In the genomic region with DNA sequence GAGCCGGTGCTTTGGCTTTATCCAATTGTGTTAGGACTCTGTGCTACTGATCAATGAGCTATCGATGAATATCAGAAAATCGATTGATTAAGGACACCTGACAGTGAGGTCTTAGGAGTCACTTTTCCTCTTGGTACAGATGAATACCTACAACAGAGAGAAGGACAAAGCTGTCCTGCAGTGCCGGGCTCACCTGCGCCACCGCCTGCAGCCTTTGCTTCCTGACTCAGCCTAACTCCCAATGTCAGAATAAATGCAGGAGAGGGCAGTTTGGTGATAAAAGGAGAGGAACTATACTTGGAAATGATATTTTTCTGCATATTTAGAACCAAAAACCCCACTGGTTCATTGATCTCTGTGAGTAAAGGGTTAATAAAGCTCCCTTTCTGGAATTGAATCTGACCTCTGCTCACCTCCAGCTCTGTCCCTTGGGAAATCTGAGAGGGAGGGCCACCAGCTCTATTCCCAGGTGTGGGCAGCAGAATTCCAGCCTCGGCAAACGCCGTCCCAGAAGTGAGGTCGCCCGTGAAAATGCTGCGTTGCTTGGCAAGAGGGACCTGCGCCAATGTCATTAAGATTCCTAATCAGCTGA, we compare ENCODE assay signal across 14 cellular contexts. TPM values are rescaled to one million over a fixed set of nuclear protein-coding genes. Genes with fewer than 3 reads are reported as not detected.
A peak's percentile ranks its signal among the peaks of the same experiment; 100 is the strongest.
DNase-seq lines count a peak whose midpoint lies in the region; ATAC-seq, FAIRE-seq and TF ChIP-seq lines count a peak whose summit lies in the region.
"Had no signal": no experiment of that assay in that cellular context is flagged by ENCODE, and none has a peak within 500 bp of the region (broad histone marks: within the 10 kb centered on the region; RNA-seq: fewer than 3 reads in every experiment).

No MANE protein-coding gene starts in this region.

- no peak overlapping the region for H4K8ac ChIP-seq in neuronal stem cell (ENCODE audit: low read depth, low read length)

- no peaks in the 10 kb centered on the region for H3K27me3 Mint-ChIP-seq in activated T-cell treated with anti-CD3 and anti-CD28 coated beads, Interleukin-2, amount 50 U/mL, for 72 hours (ENCODE audit: low read depth)

- H3K14ac ChIP-seq in neuronal stem cell (ENCODE audit: low read length): no peak overlapping the region

- H3K9ac ChIP-seq in endothelial cell of umbilical vein (replicated peaks; ENCODE audit: extremely low read depth, insufficient read depth, low read length) (no peak overlapping the region), neuronal stem cell (ENCODE audit: low read depth, low read length, poor library complexity) (no peak overlapping the region)

- intact Hi-C loops in endothelial cell of umbilical vein (cut with micrococcal nuclease): no loop called here

- no peak overlapping the region for H2BK120ac ChIP-seq in neuronal stem cell (ENCODE audit: low read depth, low read length)

- no peaks in the 10 kb centered on the region for H3K9me1 ChIP-seq in endothelial cell of umbilical vein (replicated peaks; ENCODE audit: control insufficient read depth, extremely low read depth, insufficient read depth, low read length)

- H3K4me1 Mint-ChIP-seq in activated T-cell treated with anti-CD3 and anti-CD28 coated beads, Interleukin-2, amount 50 U/mL, for 72 hours (ENCODE audit: low read depth): no peaks in the 10 kb centered on the region
- H3K4me1 Mint-ChIP-seq: CD8-positive, alpha-beta memory T cell; stimulated activated naive B cell treated with anti-CD40 and anti-IgM and Interleukin-4, amounts not matched to agents 10 μg/mL and 1 μg/mL and 100 μg/mL, for 72 hours had no signal

- H3K4me1 ChIP-seq in endothelial cell of umbilical vein (ENCODE audit: control insufficient read depth, extremely low read depth, insufficient read depth, low read length): no peaks in the 10 kb centered on the region
- H3K4me1 ChIP-seq in neuronal stem cell (ENCODE audit: control insufficient read depth in 2 of 2, insufficient read depth in 1 of 2, low read depth in 1 of 2, low read length in 2 of 2): peaks cover 5 to 9% of the 10 kb centered on the region in 2 donors

- FAIRE-seq in endothelial cell of umbilical vein (lab: Jason Lieb, UNC): no peak

- no peak overlapping the region for H4K91ac ChIP-seq in neuronal stem cell (ENCODE audit: low read depth, low read length, poor library complexity)

- peaks cover 8 to 12% of the 10 kb centered on the region in 2 donors for H3K36me3 Mint-ChIP-seq in activated T-cell treated with anti-CD3 and anti-CD28 coated beads, Interleukin-2, amount 50 U/mL, for 72 hours (ENCODE audit: insufficient read depth in 2 of 2)

- no peak overlapping the region for H3K4ac ChIP-seq in neuronal stem cell (ENCODE audit: low read length)

- no peak overlapping the region for H2AK5ac ChIP-seq in neuronal stem cell (ENCODE audit: low read depth, low read length)

- whole genome bisulfite sequencing in neuronal stem cell (ENCODE audit: extremely low coverage in 2 of 2, insufficient read length in 2 of 2, insufficient replicate concordance in 1 of 2), 2 donors: no CpG with 5 or more reads among the region's 13 CpGs

- H3K4me2 ChIP-seq in endothelial cell of umbilical vein (ENCODE audit: insufficient read depth, low read length) (peak overlapping the region; percentile 32), neuronal stem cell (ENCODE audit: insufficient read depth, low read length, poor library complexity, severe bottlenecking) (no peak overlapping the region)

- DNase-seq in AG10803 (ENCODE audit: low read depth) (no peak), NCI-H69 (lab: John Stamatoyannopoulos, UW) (peak; percentile 81), endothelial cell of umbilical vein (ENCODE audit: low read depth, low spot score) (no peak), neuronal stem cell (ENCODE audit: low spot score) (no peak), caudate nucleus (lab: John Stamatoyannopoulos, UW) (no peak), NCI-H510A treated with DMSO at 0.1 percent for 48 hours (lab: John Stamatoyannopoulos, UW) (no peak)
- DNase-seq in activated T-cell treated with anti-CD3 and anti-CD28 coated beads, Interleukin-2, amount 50 U/mL, for 72 hours: no peak
- DNase-seq: activated T-cell treated with anti-CD3 and anti-CD28 coated beads, Interleukin-2, amount 50 U/mL, for 4 hours; CD8-positive, alpha-beta memory T cell; central memory CD4-positive, alpha-beta T cell; kidney glomerular epithelial cell; stimulated activated CD4-positive, alpha-beta T cell treated with anti-CD3 and anti-CD28 coated beads, Interleukin-2, amount 100 ng/mL, for 24 hours; stimulated activated naive B cell treated with anti-CD40 and anti-IgM and Interleukin-4, amounts not matched to agents 10 μg/mL and 1 μg/mL and 100 μg/mL, for 72 hours had no signal

- H3K9me3 Mint-ChIP-seq in activated T-cell treated with anti-CD3 and anti-CD28 coated beads, Interleukin-2, amount 50 U/mL, for 72 hours: peaks cover 5 to 8% of the 10 kb centered on the region in 2 donors

- no peak overlapping the region for H3K27ac Mint-ChIP-seq in activated T-cell treated with anti-CD3 and anti-CD28 coated beads, Interleukin-2, amount 50 U/mL, for 72 hours
- H3K27ac Mint-ChIP-seq: CD8-positive, alpha-beta memory T cell; stimulated activated naive B cell treated with anti-CD40 and anti-IgM and Interleukin-4, amounts not matched to agents 10 μg/mL and 1 μg/mL and 100 μg/mL, for 72 hours had no signal

- H3K4me3 ChIP-seq in AG10803 (ENCODE audit: low read length): peak overlapping the region; percentile 48
- no peak overlapping the region for H3K4me3 ChIP-seq in endothelial cell of umbilical vein (replicated peaks in 1 of 3; ENCODE audit: insufficient read depth in 1 of 3, low read depth in 1 of 3, low read length in 3 of 3)
- no peak overlapping the region for H3K4me3 ChIP-seq in neuronal stem cell (ENCODE audit: low read length in 2 of 2)

- no peak overlapping the region for H2BK15ac ChIP-seq in neuronal stem cell (ENCODE audit: low read length)

- H3K27me3 ChIP-seq in endothelial cell of umbilical vein (ENCODE audit: control insufficient read depth in 2 of 2, insufficient read depth in 2 of 2, low read length in 2 of 2) (peaks cover 3 to 22% of the 10 kb centered on the region in 2 experiments), neuronal stem cell (ENCODE audit: control insufficient read depth in 3 of 3, insufficient read depth in 3 of 3, low read depth in 1 of 3, low read length in 3 of 3) (peaks cover 0 to 7% (median 0%) of the 10 kb centered on the region in 3 experiments)

- H3K79me2 ChIP-seq in endothelial cell of umbilical vein (ENCODE audit: control insufficient read depth, insufficient read depth, low read length): no peaks in the 10 kb centered on the region

- no peaks in the 10 kb centered on the region for H4K20me1 ChIP-seq in endothelial cell of umbilical vein (replicated peaks; ENCODE audit: control insufficient read depth, extremely low read depth, insufficient read depth, low read length)

- no peak overlapping the region for H2BK5ac ChIP-seq in neuronal stem cell (ENCODE audit: low read length)

- no peaks in the 10 kb centered on the region for H3K36me3 ChIP-seq in endothelial cell of umbilical vein (ENCODE audit: control insufficient read depth in 2 of 2, extremely low read depth in 1 of 2, insufficient read depth in 2 of 2, low read length in 2 of 2)
- H3K36me3 ChIP-seq in neuronal stem cell (replicated peaks in 1 of 2; ENCODE audit: control insufficient read depth in 2 of 2, insufficient read depth in 2 of 2, low read length in 2 of 2): no peaks in the 10 kb centered on the region

- H3K79me1 ChIP-seq in neuronal stem cell (ENCODE audit: low read depth, low read length): no peaks in the 10 kb centered on the region

- ATAC-seq in activated T-cell treated with anti-CD3 and anti-CD28 coated beads, Interleukin-2, amount 50 U/mL, for 72 hours (replicated peaks in 1 of 2): no peak
- ATAC-seq in GM21381 (IDR thresholded peaks at IDR 0.05; ENCODE audit: unreplicated experiment): no peak
- ATAC-seq: stimulated activated naive B cell treated with anti-CD40 and anti-IgM and Interleukin-4, amounts not matched to agents 10 μg/mL and 1 μg/mL and 100 μg/mL, for 72 hours had no signal

- no TSS peak for BruUV-seq in endothelial cell of umbilical vein (replicated peaks; lab: Mats Ljungman, UMichigan)

- TF ChIP-seq CTCF in AG10803 (conservative IDR thresholded peaks at IDR 0.05; ENCODE audit: low read length): no peak
- no peak for TF ChIP-seq CTCF in endothelial cell of umbilical vein (IDR thresholded peaks at IDR 0.05; ENCODE audit: extremely low read depth in 1 of 2, insufficient read depth in 1 of 2, low read depth in 1 of 2, low read length in 2 of 2)

- TF ChIP-seq POLR2A in endothelial cell of umbilical vein (IDR thresholded peaks at IDR 0.05; ENCODE audit: low read depth, low read length): no peak

- no peak overlapping the region for H3K4me3 Mint-ChIP-seq in activated T-cell treated with anti-CD3 and anti-CD28 coated beads, Interleukin-2, amount 50 U/mL, for 72 hours
- H3K4me3 Mint-ChIP-seq: activated T-cell treated with anti-CD3 and anti-CD28 coated beads, Interleukin-2, amount 50 U/mL, for 4 hours; CD8-positive, alpha-beta memory T cell; stimulated activated naive B cell treated with anti-CD40 and anti-IgM and Interleukin-4, amounts not matched to agents 10 μg/mL and 1 μg/mL and 100 μg/mL, for 72 hours had no signal

- H3K9me3 ChIP-seq in endothelial cell of umbilical vein (replicated peaks; ENCODE audit: control insufficient read depth, insufficient read depth, low read length) (no peaks in the 10 kb centered on the region), neuronal stem cell (replicated peaks in 1 of 2; ENCODE audit: control insufficient read depth in 2 of 2, insufficient read depth in 1 of 2, low read depth in 1 of 2, low read length in 2 of 2) (peaks cover 4 to 34% of the 10 kb centered on the region in 2 donors)

- no peak overlapping the region for H3K23ac ChIP-seq in neuronal stem cell (ENCODE audit: low read depth, low read length, poor library complexity)

- dilution Hi-C loops in endothelial cell of umbilical vein (cut with MboI; ENCODE audit: extremely low pct_ligation_motif_present, low sequenced_read_pairs): no loop called here

- H2BK12ac ChIP-seq in neuronal stem cell (ENCODE audit: low read length): no peak overlapping the region

- no peak overlapping the region for H3K18ac ChIP-seq in neuronal stem cell (ENCODE audit: low read length)

- H3K27ac ChIP-seq in endothelial cell of umbilical vein (ENCODE audit: insufficient read depth, low read depth, low read length) (no peak overlapping the region), neuronal stem cell (replicated peaks; ENCODE audit: low read length) (no peak overlapping the region), caudate nucleus (ENCODE audit: low read depth, low read length) (no peak overlapping the region)

- peak overlapping the region; percentile 72 for H2AFZ ChIP-seq in endothelial cell of umbilical vein (ENCODE audit: low read depth, low read length)
- peak overlapping the region; percentile 88 for H2AFZ ChIP-seq in neuronal stem cell (ENCODE audit: low read length)

- CTCF ChIA-PET in endothelial cell of umbilical vein (lab: Charles Lee): interaction anchor here (0.9 to 1.6 kb wide), 3 partner anchors 9 to 110 kb away, joined by 3 to 5 read pairs (median 4); no protein-coding TSS in a partner anchor

- POLR2A ChIA-PET in endothelial cell of umbilical vein (lab: Charles Lee): no interaction called here

RNA-seq across cellular contexts. Expression of a gene that starts 39.3 kb away (rescaled TPM):
- total RNA-seq in endothelial cell of umbilical vein: 47.5 and 48.9 TPM in 2 replicates
- polyA plus RNA-seq in endothelial cell of umbilical vein: 29.6 and 30.7 TPM in 2 replicates
- polyA plus RNA-seq in endothelial cell of umbilical vein (2011; cell fraction: cytosol; rRNA removed): 23.4 and 24.8 TPM in 2 replicates
- polyA plus RNA-seq in endothelial cell of umbilical vein (2011; cell fraction: nucleus; rRNA removed): 111 and 122 TPM in 2 replicates
- polyA plus RNA-seq in endothelial cell of umbilical vein (2012): 34.1 and 48.5 TPM in 2 replicates
- polyA minus RNA-seq in endothelial cell of umbilical vein: 22.6 and 24.2 TPM in 2 replicates
- polyA minus RNA-seq in endothelial cell of umbilical vein (2011; cell fraction: cytosol; rRNA and poly(A)+ RNA removed): 1.6 TPM
- polyA minus RNA-seq in endothelial cell of umbilical vein (2011; cell fraction: nucleus; rRNA and poly(A)+ RNA removed): 33.7 and 49.5 TPM in 2 replicates
- 33.3 TPM for polyA plus RNA-seq in neuronal stem cell (2013, experiment 1 of 2)
- 32.4 TPM for polyA plus RNA-seq in neuronal stem cell (2013, experiment 2 of 2)
- 10 to 100 TPM; 24.5 to 26.6 TPM for total RNA-seq in activated T-cell treated with anti-CD3 and anti-CD28 coated beads, Interleukin-2, amount 50 U/mL, for 72 hours
